ENCODE assay signal across 13 cellular contexts in the genomic region with DNA sequence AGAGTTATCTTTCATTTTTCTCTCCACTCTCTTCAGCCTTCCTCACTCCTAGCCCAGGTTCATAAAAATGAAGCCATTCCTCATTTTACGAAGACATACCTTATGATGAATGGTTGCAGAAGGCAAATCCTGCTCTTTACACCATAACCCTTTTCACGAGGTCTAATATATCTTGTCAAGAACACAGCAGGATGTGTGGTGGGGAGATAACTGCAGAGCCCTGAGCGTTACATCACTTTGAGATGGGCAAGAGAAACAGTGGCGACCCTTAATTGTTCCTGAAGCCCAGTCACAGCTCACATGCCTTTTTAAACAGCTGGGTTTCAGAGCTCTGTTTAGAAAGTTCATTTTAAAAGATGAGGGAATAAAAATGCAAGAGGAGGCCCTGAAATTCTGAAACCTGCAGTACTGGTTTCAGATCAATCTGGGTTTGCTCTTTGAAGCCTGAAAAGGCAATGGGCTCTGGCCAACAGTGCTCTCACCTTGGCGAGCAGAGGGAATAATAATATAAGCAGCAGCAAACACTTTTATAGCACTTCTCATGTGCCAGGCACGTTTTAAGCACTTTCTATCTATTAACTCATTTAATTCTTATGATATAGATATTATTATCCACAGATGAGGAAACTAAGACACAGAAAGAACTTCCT. TPM values are rescaled to one million over a fixed set of nuclear protein-coding genes. Genes with fewer than 3 reads are reported as not detected.
DNase-seq lines count a peak whose midpoint lies in the region; ATAC-seq, FAIRE-seq and TF ChIP-seq lines count a peak whose summit lies in the region.
"Had no signal": no experiment of that assay in that cellular context is flagged by ENCODE, and none has a peak within 500 bp of the region (broad histone marks: within the 10 kb centered on the region; RNA-seq: fewer than 3 reads in every experiment).

No MANE protein-coding gene starts in this region.

- H3K9ac ChIP-seq in OCI-LY1 (ENCODE audit: low read length) (peak overlapping the region; percentile 72; the same call in 1 of the 2 replicates), K562 (ENCODE audit: insufficient read depth in 1 of 2, low read depth in 2 of 2, low read length in 2 of 2) (peak overlapping the region in 1 of 2 experiments; percentile 61; a peak in 2 of 4 replicates)

- ATAC-seq in activated T-cell treated with anti-CD3 and anti-CD28 coated beads, Interleukin-2, amount 50 U/mL, for 4 hours, result no peak
- ATAC-seq in K562 (peak; percentile 38), GM21717 (IDR thresholded peaks at IDR 0.05; ENCODE audit: unreplicated experiment) (no peak)

- H3K36me3 ChIP-seq in OCI-LY1 (ENCODE audit: insufficient read depth, low read length), result peaks cover 13% of the 10 kb centered on the region
- peaks cover 47% of the 10 kb centered on the region for H3K36me3 ChIP-seq in K562 (ENCODE audit: control insufficient read depth, insufficient read depth, low read length)
- H3K36me3 ChIP-seq in sigmoid colon, result peaks cover 0 to 7% (median 0%) of the 10 kb centered on the region in 4 donors

- no TSS peak for BruUV-seq in K562 (replicated peaks; lab: Mats Ljungman, UMichigan)

- DNase-seq in activated T-cell treated with anti-CD3 and anti-CD28 coated beads, Interleukin-2, amount 50 U/mL, for 4 hours, result no peak
- no peak for DNase-seq in activated T-cell treated with anti-CD3 and anti-CD28 coated beads for 4 hours
- peak in 2 of 4 experiments; percentile 68 to 82 for DNase-seq in K562 (ENCODE audit: extremely low read depth in 1 of 4, low spot score in 3 of 4)
- DNase-seq in sigmoid colon, result no peak
- no peak for DNase-seq in posterior cingulate gyrus
- no peak for DNase-seq in HuH-7.5 (ENCODE audit: low spot score)
- DNase-seq: DMS79, NCI-H1105, NCI-H510A had no signal

- peaks cover 6% of the 10 kb centered on the region for H3K9me3 ChIP-seq in OCI-LY1 (ENCODE audit: low read length)
- no peaks in the 10 kb centered on the region; the same call in 1 of the 2 replicates for H3K9me3 ChIP-seq in K562 (replicated peaks; ENCODE audit: control insufficient read depth, insufficient read depth, low read depth, low read length)
- no peaks in the 10 kb centered on the region for H3K9me3 ChIP-seq in sigmoid colon

- TF ChIP-seq CTCF in OCI-LY1 (IDR thresholded peaks at IDR 0.05; ENCODE audit: low read length) (no peak), K562 (IDR thresholded peaks at IDR 0.05 in 2 of 3, conservative IDR thresholded peaks at IDR 0.05 in 1 of 3; ENCODE audit: insufficient read depth in 2 of 3, low read depth in 1 of 3, low read length in 3 of 3) (no peak), sigmoid colon (IDR thresholded peaks at IDR 0.05) (no peak)

- FAIRE-seq in K562 (lab: Jason Lieb, UNC), result peak; percentile 87
- FAIRE-seq: H1 had no signal

- H3K4me2 ChIP-seq in OCI-LY1 (ENCODE audit: low read length) (peak overlapping the region; percentile 81), K562 (ENCODE audit: insufficient read depth, low read length) (peak overlapping the region; percentile 97)

- WGBS in K562 (ENCODE audit: insufficient coverage, low coverage, missing lambda C conversion rate), result 3% methylated on average over 6 of the region's 6 CpGs
- 54 to 70% methylated on average over 6 of the region's 6 CpGs for WGBS in sigmoid colon, 2 donors

- TF ChIP-seq POLR2A in K562 (conservative IDR thresholded peaks at IDR 0.05) (no peak), sigmoid colon (IDR thresholded peaks at IDR 0.05) (no peak)

- peaks cover 77% of the 10 kb centered on the region for H3K4me1 Mint-ChIP-seq in activated T-cell treated with anti-CD3 and anti-CD28 coated beads, Interleukin-2, amount 50 U/mL, for 4 hours (ENCODE audit: low read depth)

- POLR2A ChIA-PET in K562 (lab: Yijun Ruan, JAX), result interaction anchor here (1.0 to 4.1 kb wide), 4 partner anchors 9 to 53 kb away, joined by 5 to 18 read pairs (median 6); partner anchors contain the start of gene SLC35B1

- H3K4me1 ChIP-seq in OCI-LY1 (ENCODE audit: insufficient read depth, low read length, severe bottlenecking) (peaks cover 67% of the 10 kb centered on the region), K562 (replicated peaks in 1 of 2; ENCODE audit: control insufficient read depth in 2 of 2, insufficient read depth in 2 of 2, low read length in 2 of 2) (peaks cover 20 to 51% of the 10 kb centered on the region in 2 experiments), sigmoid colon (peaks cover 0 to 55% (median 48%) of the 10 kb centered on the region in 4 donors)

- H3K27me3 Mint-ChIP-seq in activated T-cell treated with anti-CD3 and anti-CD28 coated beads, Interleukin-2, amount 50 U/mL, for 4 hours (ENCODE audit: low read depth), result no peaks in the 10 kb centered on the region

- H3K36me3 Mint-ChIP-seq in activated T-cell treated with anti-CD3 and anti-CD28 coated beads, Interleukin-2, amount 50 U/mL, for 4 hours (ENCODE audit: insufficient read depth), result peaks cover 10% of the 10 kb centered on the region

- H3K27me3 ChIP-seq in OCI-LY1 (ENCODE audit: insufficient read depth, low read length) (no peaks in the 10 kb centered on the region), K562 (ENCODE audit: control insufficient read depth in 2 of 2, insufficient read depth in 2 of 2, low read length in 2 of 2) (no peaks in the 10 kb centered on the region), sigmoid colon (no peaks in the 10 kb centered on the region)

- peak overlapping the region; percentile 13 for H3K4me3 Mint-ChIP-seq in activated T-cell treated with anti-CD3 and anti-CD28 coated beads, Interleukin-2, amount 50 U/mL, for 4 hours

- H2AFZ ChIP-seq in OCI-LY1 (ENCODE audit: low read length) (no peak overlapping the region), K562 (ENCODE audit: low read depth, low read length) (no peak overlapping the region)

- 0 out of 4 replicates have a peak, but pooled peaks of 1 of the 2 experiments have one; percentile 19 for TF ChIP-seq RAD21 in K562 (CRISPR knock-in tag; conservative IDR thresholded peaks at IDR 0.05 in 1 of 2, IDR thresholded peaks at IDR 0.05 in 1 of 2)

- H3K27ac ChIP-seq in OCI-LY1 (ENCODE audit: low read depth, low read length, poor library complexity, severe bottlenecking) (peak overlapping the region; percentile 76), K562 (ENCODE audit: extremely low read depth, low read depth, low read length) (peak overlapping the region; percentile 58), sigmoid colon (peak overlapping the region; percentile 85 to 94 (median 92))

- in situ Hi-C loops in K562 (cut with MboI), result no loop called here

- intact Hi-C loops in K562 (cut with micrococcal nuclease) (loop anchor here (1.0 kb wide), 1 partner anchor 21 kb away; no protein-coding TSS in a partner anchor), sigmoid colon (cut with DNase I) (loop anchor here (5.0 kb wide), 2 partner anchors 34 to 54 kb away; partner anchors contain the start of gene SLC35B1), posterior cingulate gyrus (cut with DNase I) (no loop called here)

- no peaks in the 10 kb centered on the region for H3K9me2 ChIP-seq in OCI-LY1 (ENCODE audit: low read depth, low read length)

- H4K20me1 ChIP-seq in OCI-LY1 (ENCODE audit: insufficient read depth, low read length), result no peaks in the 10 kb centered on the region
- H4K20me1 ChIP-seq in K562 (replicated peaks; ENCODE audit: control insufficient read depth, insufficient read depth, low read length), result peaks cover 24% of the 10 kb centered on the region

- H3K9me1 ChIP-seq in K562 (ENCODE audit: control insufficient read depth, insufficient read depth, low read length), result peaks cover 12% of the 10 kb centered on the region

- H3K4me3 ChIP-seq in OCI-LY1 (ENCODE audit: low read depth, low read length, poor library complexity, severe bottlenecking), result peak overlapping the region; percentile 80
- peak overlapping the region; percentile 69 for H3K4me3 ChIP-seq in K562
- no peak overlapping the region for H3K4me3 ChIP-seq in sigmoid colon
- H3K4me3 ChIP-seq: lung had no signal

- TF ChIP-seq EP300 in K562 (IDR thresholded peaks at IDR 0.05; ENCODE audit: low read length) (peak; percentile 87), sigmoid colon (IDR thresholded peaks at IDR 0.05) (no peak)

- H3K9me3 Mint-ChIP-seq in activated T-cell treated with anti-CD3 and anti-CD28 coated beads, Interleukin-2, amount 50 U/mL, for 4 hours, result no peaks in the 10 kb centered on the region

- H3F3A ChIP-seq in OCI-LY1 (ENCODE audit: insufficient read depth, low read length), result no peaks in the 10 kb centered on the region; the same call in 1 of the 2 replicates

- CTCF ChIA-PET in K562 (lab: Yijun Ruan, JAX; ENCODE audit: low intra/inter-chr PET ratio), result no interaction called here

- H3K79me2 ChIP-seq in OCI-LY1 (ENCODE audit: insufficient read depth, low read length) (peaks cover 70% of the 10 kb centered on the region), K562 (ENCODE audit: control insufficient read depth, insufficient read depth, low read length) (peaks cover 76% of the 10 kb centered on the region)

RNA-seq across cellular contexts. Expression of gene FAM117A, which starts 2.9 kb away (rescaled TPM):
- 10 to 100 TPM; 10.3 to 12.1 (median 11.6) TPM for total RNA-seq in activated T-cell treated with anti-CD3 and anti-CD28 coated beads, Interleukin-2, amount 50 U/mL, for 4 hours
- total RNA-seq in K562 (2011; cell fraction: chromatin; rRNA removed; ENCODE audit: low replicate concordance), result 36.1 and 63.6 TPM in 2 replicates
- 46.1 and 47.4 TPM in 2 replicates for total RNA-seq in K562 (2011; cell fraction: nucleolus; rRNA removed)
- 43.6 and 73.7 TPM in 2 replicates for total RNA-seq in K562 (2011; cell fraction: nucleoplasm; rRNA removed)
- total RNA-seq in K562 (2014; rRNA removed), result 36.6 and 53.7 TPM in 2 replicates
- 17.2 and 17.4 TPM in 2 replicates for total RNA-seq in K562 (2014; rRNA removed; fragmentation: Illumina TruSeq; extraction: Trizol)
- 29.9 and 31.6 TPM in 2 replicates for total RNA-seq in K562 (2015; rRNA removed; fragmentation: Illumina TruSeq; extraction: Trizol)
- total RNA-seq in K562 (2021), result 57.1 and 60.6 TPM in 2 replicates
- polyA plus RNA-seq in K562 (2011; rRNA removed), result 40.4 and 70.5 TPM in 2 replicates
- polyA plus RNA-seq in K562 (2011; cell fraction: cytosol; rRNA removed), result 42.0 and 64.7 TPM in 2 replicates
- polyA plus RNA-seq in K562 (2011; cell fraction: nucleus; rRNA removed), result 39.9 and 55.6 TPM in 2 replicates
- polyA plus RNA-seq in K562 (2012), result 40.1 and 94.9 TPM in 2 replicates
- polyA plus RNA-seq in K562 (2014; fragmentation: Illumina TruSeq; extraction: Trizol), result 78.9 and 79.7 TPM in 2 replicates
- 1 to 10 TPM; 3.1 to 4.7 TPM for polyA plus RNA-seq in K562 (2014; fragmentation: Nextera tagmentation; extraction: Ambion mirVana)
- polyA plus RNA-seq in K562 (2014; rRNA removed), result 62.9 and 65.9 TPM in 2 replicates
- 19.7 and 22.8 TPM in 2 replicates for polyA minus RNA-seq in K562 (2011; rRNA and poly(A)+ RNA removed)
- 29.9 and 30.1 TPM in 2 replicates for polyA minus RNA-seq in K562 (2011; cell fraction: cytosol; rRNA and poly(A)+ RNA removed)
- polyA minus RNA-seq in K562 (2011; cell fraction: nucleus; rRNA and poly(A)+ RNA removed), result 22.2 and 22.9 TPM in 2 replicates
- total RNA-seq in sigmoid colon, result 10 to 100 TPM; 11.1 to 34.6 (median 27.4) TPM
- 10 to 100 TPM in 1 of 3 donors, 1 to 10 TPM in 2; 3.5 to 15.6 (median 9.6) TPM for polyA plus RNA-seq in sigmoid colon

RNA-seq across cellular contexts. Expression of gene KAT7, which starts 27.4 kb away (rescaled TPM):
- 10 to 100 TPM; 59.4 to 66.6 (median 63.8) TPM for total RNA-seq in activated T-cell treated with anti-CD3 and anti-CD28 coated beads, Interleukin-2, amount 50 U/mL, for 4 hours
- 98.7 and 143 TPM in 2 replicates for total RNA-seq in K562 (2011; cell fraction: chromatin; rRNA removed; ENCODE audit: low replicate concordance)
- 42.4 and 42.8 TPM in 2 replicates for total RNA-seq in K562 (2011; cell fraction: nucleolus; rRNA removed)
- total RNA-seq in K562 (2011; cell fraction: nucleoplasm; rRNA removed), result 98.0 and 135 TPM in 2 replicates
- total RNA-seq in K562 (2014; rRNA removed) (26.6 and 34.8 TPM in 2 replicates), K562 (2014; rRNA removed; fragmentation: Illumina TruSeq; extraction: Trizol) (37.7 and 42.2 TPM in 2 replicates), K562 (2015; rRNA removed; fragmentation: Illumina TruSeq; extraction: Trizol) (35.6 and 36.1 TPM in 2 replicates), K562 (2021) (52.8 and 57.3 TPM in 2 replicates), sigmoid colon (10 to 100 TPM; 23.8 to 34.9 (median 32.0) TPM)
- polyA plus RNA-seq in K562 (2011; rRNA removed) (20.6 and 39.3 TPM in 2 replicates), K562 (2014; fragmentation: Illumina TruSeq; extraction: Trizol) (36.1 and 39.1 TPM in 2 replicates), K562 (2014; fragmentation: Nextera tagmentation; extraction: Ambion mirVana) (10 to 100 TPM; 10.8 to 10.9 TPM), K562 (2014; rRNA removed) (18.3 and 20.5 TPM in 2 replicates), sigmoid colon (10 to 100 TPM in 1 of 3 donors, 1 to 10 TPM in 2; 6.2 to 14.3 (median 9.0) TPM)
- polyA plus RNA-seq in K562 (2011; cell fraction: cytosol; rRNA removed), result 14.3 and 28.7 TPM in 2 replicates
- polyA plus RNA-seq in K562 (2011; cell fraction: nucleus; rRNA removed), result 53.9 and 59.1 TPM in 2 replicates
- polyA plus RNA-seq in K562 (2012), result 24.3 and 34.3 TPM in 2 replicates
- 52.7 and 64.3 TPM in 2 replicates for polyA minus RNA-seq in K562 (2011; rRNA and poly(A)+ RNA removed)
- polyA minus RNA-seq in K562 (2011; cell fraction: cytosol; rRNA and poly(A)+ RNA removed), result 34.6 and 39.4 TPM in 2 replicates
- polyA minus RNA-seq in K562 (2011; cell fraction: nucleus; rRNA and poly(A)+ RNA removed), result 31.5 and 52.3 TPM in 2 replicates

RNA-seq across cellular contexts. Expression of gene SLC35B1, which starts 53.3 kb away (rescaled TPM):
- 10 to 100 TPM; 89.1 to 90.4 (median 90.3) TPM for total RNA-seq in activated T-cell treated with anti-CD3 and anti-CD28 coated beads, Interleukin-2, amount 50 U/mL, for 4 hours
- 115 and 192 TPM in 2 replicates for total RNA-seq in K562 (2011; cell fraction: chromatin; rRNA removed; ENCODE audit: low replicate concordance)
- 145 and 163 TPM in 2 replicates for total RNA-seq in K562 (2011; cell fraction: nucleolus; rRNA removed)
- total RNA-seq in K562 (2011; cell fraction: nucleoplasm; rRNA removed), result 170 and 177 TPM in 2 replicates
- total RNA-seq in K562 (2014; rRNA removed) (51.4 and 58.8 TPM in 2 replicates), K562 (2014; rRNA removed; fragmentation: Illumina TruSeq; extraction: Trizol) (76.4 and 77.1 TPM in 2 replicates), K562 (2015; rRNA removed; fragmentation: Illumina TruSeq; extraction: Trizol) (64.1 and 74.2 TPM in 2 replicates), K562 (2021) (66.2 and 66.3 TPM in 2 replicates), sigmoid colon (10 to 100 TPM; 13.0 to 34.9 (median 20.0) TPM)
- polyA plus RNA-seq in K562 (2011; rRNA removed) (87.9 and 103 TPM in 2 replicates), K562 (2014; fragmentation: Illumina TruSeq; extraction: Trizol) (70.7 and 71.3 TPM in 2 replicates), K562 (2014; fragmentation: Nextera tagmentation; extraction: Ambion mirVana) (10 to 100 TPM; 62.0 to 64.4 TPM), K562 (2014; rRNA removed) (53.4 and 54.3 TPM in 2 replicates), sigmoid colon (10 to 100 TPM; 24.0 to 59.7 (median 26.6) TPM)
- polyA plus RNA-seq in K562 (2011; cell fraction: cytosol; rRNA removed), result 75.0 and 110 TPM in 2 replicates
- 141 and 182 TPM in 2 replicates for polyA plus RNA-seq in K562 (2011; cell fraction: nucleus; rRNA removed)
- 67.9 and 71.4 TPM in 2 replicates for polyA plus RNA-seq in K562 (2012)
- polyA minus RNA-seq in K562 (2011; rRNA and poly(A)+ RNA removed), result 58.8 and 75.1 TPM in 2 replicates
- 43.5 and 45.8 TPM in 2 replicates for polyA minus RNA-seq in K562 (2011; cell fraction: cytosol; rRNA and poly(A)+ RNA removed)
- 41.2 and 65.6 TPM in 2 replicates for polyA minus RNA-seq in K562 (2011; cell fraction: nucleus; rRNA and poly(A)+ RNA removed)

Comparison
In these comparisons a context has a peak if more than half of its experiments do, and no peak if none do; other contexts are left out.
1. H3K4me3 ChIP-seq: peak in OCI-LY1 (single experiment) and K562 (single experiment); none in sigmoid colon (0 of 4).
2. Peak in every context shown above with its lines, with median percentiles within 50 percentile points of each other: H3K27ac ChIP-seq.